6 cellular contexts compared by ENCODE assay signal in genomic region chr1:46248122-46248920, GRCh38. TPM values are rescaled to one million over a fixed set of nuclear protein-coding genes. Genes with fewer than 3 reads are reported as not detected.
A peak's percentile ranks its signal among the peaks of the same experiment; 100 is the strongest.
DNase-seq lines count a peak whose midpoint lies in the region; ATAC-seq and TF ChIP-seq lines count a peak whose summit lies in the region.

No MANE protein-coding gene starts in this region.

- peak overlapping the region; percentile 85 for H3K4me3 ChIP-seq in AG04449 (ENCODE audit: low read depth, low read length)

- no peak for ATAC-seq in GM19463 (IDR thresholded peaks at IDR 0.05; ENCODE audit: unreplicated experiment)

- TF ChIP-seq CTCF in AG04449 (IDR thresholded peaks at IDR 0.05; ENCODE audit: insufficient read depth, low read length, missing control alignments) = no peak

- DNase-seq in AG04449 (ENCODE audit: low read depth, low spot score) (no peak), HEK293T (ENCODE audit: extremely low spot score) (peak; percentile 45), RPMI7951 (ENCODE audit: low read depth) (peak; percentile 43), foreskin melanocyte (peak; percentile 24)
- DNase-seq in stimulated activated CD8-positive, alpha-beta memory T cell treated with anti-CD3 and anti-CD28 coated beads, Interleukin-4, amount 100 ng/mL, for 48 hours = peak; percentile 61

- CTCF ChIA-PET in AG04449 (lab: Yijun Ruan, JAX) (interaction anchor here (1.6 kb wide), 1 partner anchor 85 kb away, joined by 3 read pairs; no protein-coding TSS in a partner anchor), HEK293T (lab: Yijun Ruan, JAX) (interaction anchor here (0.5 to 0.7 kb wide), 2 partner anchors 133 to 225 kb away, joined by 3 read pairs; no protein-coding TSS in a partner anchor)

- POLR2A ChIA-PET in AG04449 (lab: Yijun Ruan, JAX) = no interaction called here
- POLR2A ChIA-PET in HEK293T (lab: Yijun Ruan, JAX) = interaction anchor here (0.7 to 2.6 kb wide), 4 partner anchors 10 to 92 kb away, joined by 3 to 16 read pairs (median 6); partner anchors contain the start of gene NSUN4

TF ChIP-seq in HEK293T, 16 proteins besides CTCF, POLR2A, EP300 and RAD21:
- no peak for TF ChIP-seq NFRKB (IDR thresholded peaks at IDR 0.05)

RNA-seq across cellular contexts. Expression of gene RAD54L, which starts 0.8 kb away (rescaled TPM):
- 12.7 and 13.1 TPM in 2 replicates for total RNA-seq in RPMI7951 (2014; rRNA removed; shearing (Covaris generic))

RNA-seq across cellular contexts. Expression of gene LURAP1, which starts 45.2 kb away (rescaled TPM):
- 4.4 and 4.5 TPM in 2 replicates for total RNA-seq in RPMI7951 (2014; rRNA removed; shearing (Covaris generic))

RNA-seq across cellular contexts. Expression of gene POMGNT1, which starts 50.1 kb away (rescaled TPM):
- total RNA-seq in RPMI7951 (2014; rRNA removed; shearing (Covaris generic)) = 52.9 and 57.0 TPM in 2 replicates

RNA-seq across cellular contexts. Expression of gene LRRC41, which starts 55.1 kb away (rescaled TPM):
- total RNA-seq in RPMI7951 (2014; rRNA removed; shearing (Covaris generic)) = 60.8 and 63.3 TPM in 2 replicates

RNA-seq across cellular contexts. Expression of gene UQCRH, which starts 55.2 kb away (rescaled TPM):
- total RNA-seq in RPMI7951 (2014; rRNA removed; shearing (Covaris generic)) = 747 and 790 TPM in 2 replicates
